Comparison of ENCODE assay signal across 8 cellular contexts in genomic region chr14:49893309-49894213, GRCh38. TPM values are rescaled to one million over a fixed set of nuclear protein-coding genes. Genes with fewer than 3 reads are reported as not detected.
DNase-seq lines count a peak whose midpoint lies in the region; ATAC-seq and TF ChIP-seq lines count a peak whose summit lies in the region.

No MANE protein-coding gene starts in this region.

- DNase-seq in COLO668 (lab: John Stamatoyannopoulos, UW; ENCODE audit: unreplicated experiment) (peak; percentile 84), GM20000 (ENCODE audit: low spot score) (peak; percentile 77), HL-60 (ENCODE audit: low read depth in 1 of 2, low spot score in 1 of 2) (peak; percentile 55), breast epithelium (ENCODE audit: low spot score in 2 of 2) (peak; percentile 49 to 58), left colon (peak; percentile 55 to 83), Kasumi-1 (lab: John Stamatoyannopoulos, UW) (no peak)
- DNase-seq in stimulated activated CD4-positive, alpha-beta T cell treated with anti-CD3 and anti-CD28 coated beads, Interleukin-4, amount 100 ng/mL, for 24 hours, result peak; percentile 85

- peak overlapping the region; percentile 80 for H3K4me3 ChIP-seq in HL-60 (replicated peaks; ENCODE audit: insufficient read depth, low read length)
- H3K4me3 ChIP-seq in breast epithelium, result peak overlapping the region; percentile 90 to 98 (median 92)

- intact Hi-C loops in breast epithelium (cut with DNase I; ENCODE audit: low total_unique reads), result loop anchor here (10.0 kb wide), 1 partner anchor 111 kb away; no protein-coding TSS in a partner anchor
- intact Hi-C loops in left colon (cut with DNase I, micrococcal nuclease), result no loop called here

- H3K4me1 ChIP-seq in breast epithelium, result peaks cover 0 to 24% of the 10 kb centered on the region in 2 donors

- peak; percentile 68 for ATAC-seq in left colon

- no peaks in the 10 kb centered on the region for H3K27me3 ChIP-seq in HL-60 (ENCODE audit: insufficient read depth, poor library complexity, severe bottlenecking)
- no peaks in the 10 kb centered on the region for H3K27me3 ChIP-seq in breast epithelium

- TF ChIP-seq CTCF in GM20000 (IDR thresholded peaks at IDR 0.05; ENCODE audit: extremely low read depth, missing control alignments), result no peak
- no peak for TF ChIP-seq CTCF in HL-60 (IDR thresholded peaks at IDR 0.05; ENCODE audit: insufficient read depth, low read length)
- TF ChIP-seq CTCF in VCaP (conservative IDR thresholded peaks at IDR 0.05), result no peak
- TF ChIP-seq CTCF in breast epithelium (IDR thresholded peaks at IDR 0.05), result no peak

- no peaks in the 10 kb centered on the region for H3K9me3 ChIP-seq in breast epithelium

- H3K27ac ChIP-seq in HL-60 (replicated peaks), result peak overlapping the region; percentile 98
- H3K27ac ChIP-seq in VCaP, result peak overlapping the region; percentile 99
- H3K27ac ChIP-seq in breast epithelium, result peak overlapping the region; percentile 99

- TF ChIP-seq POLR2A in breast epithelium (IDR thresholded peaks at IDR 0.05), result no peak

- no peaks in the 10 kb centered on the region for H3K36me3 ChIP-seq in breast epithelium

RNA-seq across cellular contexts. Expression of gene ARF6, which starts 0.7 kb away (rescaled TPM):
- total RNA-seq in breast epithelium (10 to 100 TPM; 39.2 to 63.8 (median 44.2) TPM), left colon (100 to 1,000 TPM; 131 to 161 TPM)

RNA-seq across cellular contexts. Expression of gene NEMF, which starts 41.0 kb away (rescaled TPM):
- total RNA-seq in breast epithelium (100 to 1,000 TPM in 2 of 3 donors, 10 to 100 TPM in 1; 86.9 to 132 (median 125) TPM), left colon (10 to 100 TPM; 53.2 to 62.1 TPM)

Comparison
In these comparisons a context has a peak if more than half of its experiments do, and no peak if none do; other contexts are left out.
1. DNase-seq: peak in COLO668 (single experiment), GM20000 (single experiment), HL-60 (2 of 2), breast epithelium (2 of 2), left colon (2 of 2) and stimulated activated CD4-positive, alpha-beta T cell treated with anti-CD3 and anti-CD28 coated beads, Interleukin-4, amount 100 ng/mL, for 24 hours (single experiment); none in Kasumi-1 (0 of 2).
2. Peak in every context shown above with its lines, with median percentiles within 50 percentile points of each other: H3K27ac ChIP-seq.